10 cellular contexts compared by ENCODE assay signal in genomic region chr5:166379515-166379914, GRCh38.
"Had no signal": no experiment of that assay in that cellular context is flagged by ENCODE, and none has a peak within 500 bp of the region (broad histone marks: within the 10 kb centered on the region; RNA-seq: fewer than 3 reads in every experiment).

No MANE protein-coding gene starts in this region.

- H3K4me1 ChIP-seq: HAP-1 had no signal

- FAIRE-seq: H1, H54 had no signal

- H3K4me3 ChIP-seq: GM23248, GM23338, HAP-1 had no signal

- H3K9me3 ChIP-seq: HAP-1 had no signal

- H3K4me2 ChIP-seq: GM23338 had no signal

- H3K36me3 ChIP-seq: HAP-1 had no signal

- H2AFZ ChIP-seq: GM23248, GM23338 had no signal

- DNase-seq: GM23248, GOT3, H7, H9, HCEC 1CT, HFFc6 had no signal

- H3K9ac ChIP-seq: GM23248 had no signal

- H3K27ac ChIP-seq: GM23248 had no signal
